In the genomic region with DNA sequence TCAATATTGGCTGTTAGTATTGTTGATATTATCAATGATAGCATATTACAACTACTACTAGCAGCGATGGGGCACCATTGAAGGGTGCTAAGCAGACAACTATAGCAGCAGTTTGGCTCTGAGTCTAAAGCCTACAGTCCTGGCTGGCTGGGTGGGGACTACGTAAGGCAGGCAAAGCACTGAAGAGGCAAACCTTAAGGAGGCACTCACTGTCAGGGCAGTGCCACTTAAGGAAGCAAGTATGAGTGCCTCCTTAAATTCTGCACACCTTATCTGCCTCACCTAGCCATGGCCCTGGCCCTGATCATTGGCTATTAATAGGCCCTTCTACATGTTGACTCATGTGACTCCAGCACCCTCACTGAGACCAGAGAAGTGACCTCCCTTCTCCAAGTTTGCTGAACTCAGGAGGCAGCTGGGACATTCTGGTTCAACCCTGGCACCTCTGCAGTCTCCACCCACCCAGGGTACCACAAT, we compare ENCODE assay signal across 17 cellular contexts. TPM values are rescaled to one million over a fixed set of nuclear protein-coding genes. Genes with fewer than 3 reads are reported as not detected.
DNase-seq lines count a peak whose midpoint lies in the region; ATAC-seq, FAIRE-seq and TF ChIP-seq lines count a peak whose summit lies in the region.
"Had no signal": no experiment of that assay in that cellular context is flagged by ENCODE, and none has a peak within 500 bp of the region (broad histone marks: within the 10 kb centered on the region; RNA-seq: fewer than 3 reads in every experiment).

No MANE protein-coding gene starts in this region.

- dilution Hi-C loops in keratinocyte (cut with MboI; ENCODE audit: extremely low pct_ligation_motif_present, low sequenced_read_pairs): no loop called here

- no peak overlapping the region for H3K9ac ChIP-seq in keratinocyte (ENCODE audit: control insufficient read depth, extremely low read depth, insufficient read depth, low read length)

- TF ChIP-seq POLR2A in body of pancreas (IDR thresholded peaks at IDR 0.05): peak in 1 of 3 donors; percentile 14

- H3K27ac ChIP-seq in body of pancreas: peak overlapping the region; percentile 51 to 62 (median 58)
- peak overlapping the region; percentile 99 for H3K27ac ChIP-seq in keratinocyte (ENCODE audit: control insufficient read depth, insufficient read depth, low read length)
- peak overlapping the region; percentile 47 to 85 for H3K27ac ChIP-seq in small intestine (ENCODE audit: low read depth in 1 of 2, low read length in 1 of 2)
- H3K27ac ChIP-seq: 22Rv1 had no signal

- H3K9me1 ChIP-seq in keratinocyte (ENCODE audit: control insufficient read depth, extremely low read depth, insufficient read depth, low read length): peaks cover 19% of the 10 kb centered on the region

- peak overlapping the region; percentile 80 for H3K4me2 ChIP-seq in keratinocyte (ENCODE audit: control insufficient read depth, extremely low read depth, insufficient read depth, low read depth, low read length)

- FAIRE-seq in keratinocyte (lab: Jason Lieb, UNC) (peak; percentile 90), small intestine (lab: Jason Lieb, UNC) (no peak)

- peak; percentile 99 for ATAC-seq in body of pancreas
- no peak for ATAC-seq in GM18511 (IDR thresholded peaks at IDR 0.05; ENCODE audit: unreplicated experiment)

- H3K4me1 ChIP-seq in body of pancreas: peaks cover 49% of the 10 kb centered on the region
- H3K4me1 ChIP-seq in keratinocyte (ENCODE audit: control insufficient read depth, extremely low read depth, insufficient read depth, low read length): peaks cover 90% of the 10 kb centered on the region
- H3K4me1 ChIP-seq in small intestine (ENCODE audit: control insufficient read depth in 2 of 2, insufficient read depth in 1 of 2, low read depth in 1 of 2, low read length in 1 of 2): peaks cover 24 to 25% of the 10 kb centered on the region in 2 donors

- peak in 1 of 7 experiments; percentile 1 for TF ChIP-seq CTCF in body of pancreas (IDR thresholded peaks at IDR 0.05)
- TF ChIP-seq CTCF in keratinocyte (optimal IDR thresholded peaks at IDR 0.05 in 1 of 3, IDR thresholded peaks at IDR 0.05 in 1 of 3, conservative IDR thresholded peaks at IDR 0.05 in 1 of 3; ENCODE audit: extremely low read depth in 1 of 3, insufficient read depth in 2 of 3, low read length in 3 of 3): no peak

- H3K79me2 ChIP-seq in keratinocyte (ENCODE audit: control insufficient read depth, insufficient read depth, low read length): peaks cover 76% of the 10 kb centered on the region

- H3K4me3 ChIP-seq in body of pancreas: no peak overlapping the region
- H3K4me3 ChIP-seq in keratinocyte (ENCODE audit: control insufficient read depth in 2 of 3, extremely low read depth in 1 of 3, insufficient read depth in 2 of 3, low read depth in 1 of 3, low read length in 3 of 3): no peak overlapping the region
- H3K4me3 ChIP-seq in small intestine (ENCODE audit: low read depth in 1 of 2, low read length in 2 of 2): no peak overlapping the region
- H3K4me3 ChIP-seq: thoracic aorta had no signal

- WGBS in body of pancreas, 2 donors: 34 to 49% methylated on average over 2 of the region's 2 CpGs
- 20 to 64% (median 25%) methylated on average over 2 of the region's 2 CpGs for WGBS in small intestine, 3 donors

- DNase-seq in DMS79 treated with DMSO at 0.1 percent for 48 hours (lab: John Stamatoyannopoulos, UW) (peak; percentile 0), DMS79 (lab: John Stamatoyannopoulos, UW) (no peak), body of pancreas (peak; percentile 77 to 92 (median 90)), keratinocyte (ENCODE audit: low read depth, low spot score) (no peak), small intestine (peak; percentile 96), cerebellar cortex (ENCODE audit: low spot score) (no peak), DMS114 treated with DMSO at 0.1 percent for 48 hours (lab: John Stamatoyannopoulos, UW; ENCODE audit: unreplicated experiment) (no peak)
- DNase-seq: activated gamma-delta T cell; EL; Kasumi-1; NCI-H1694 treated with DMSO at 0.1 percent for 48 hours; NCI-H524; stimulated activated CD4-positive, alpha-beta T cell treated with anti-CD3 and anti-CD28 coated beads, Interleukin-1b, Interleukin-23, amount 100 ng/mL, for 48 hours had no signal

- H3K36me3 ChIP-seq in body of pancreas (replicated peaks in 1 of 2; ENCODE audit: insufficient read depth in 1 of 2, low read depth in 2 of 2): no peaks in the 10 kb centered on the region
- H3K36me3 ChIP-seq in keratinocyte (ENCODE audit: control insufficient read depth in 2 of 2, extremely low read depth in 1 of 2, insufficient read depth in 2 of 2, low read length in 2 of 2): peaks cover 2 to 41% of the 10 kb centered on the region in 2 experiments
- no peaks in the 10 kb centered on the region for H3K36me3 ChIP-seq in small intestine (ENCODE audit: control insufficient read depth in 2 of 2, insufficient read depth in 2 of 2, low read length in 2 of 2)
- H3K36me3 ChIP-seq: thoracic aorta had no signal

- intact Hi-C loops in body of pancreas (cut with DNase I): no loop called here

- H3K27me3 ChIP-seq in body of pancreas (no peaks in the 10 kb centered on the region), keratinocyte (ENCODE audit: control insufficient read depth, extremely low read depth, insufficient read depth, low read length) (no peaks in the 10 kb centered on the region), small intestine (ENCODE audit: control insufficient read depth in 2 of 2, insufficient read depth in 2 of 2, low read length in 2 of 2) (no peaks in the 10 kb centered on the region)

- H4K20me1 ChIP-seq in keratinocyte (ENCODE audit: control insufficient read depth, extremely low read depth, insufficient read depth, low read length): peaks cover 29% of the 10 kb centered on the region

- H2AFZ ChIP-seq in keratinocyte (ENCODE audit: control insufficient read depth, low read length): no peak overlapping the region

- no peaks in the 10 kb centered on the region for H3K9me3 ChIP-seq in body of pancreas
- no peaks in the 10 kb centered on the region for H3K9me3 ChIP-seq in keratinocyte (ENCODE audit: control insufficient read depth, low read depth, low read length)
- H3K9me3 ChIP-seq in small intestine (ENCODE audit: control insufficient read depth, low read depth): no peaks in the 10 kb centered on the region
- H3K9me3 ChIP-seq: thoracic aorta had no signal

RNA-seq across cellular contexts. Expression of a gene that starts 20.6 kb away (rescaled TPM):
- 1 to 10 TPM; 6.2 to 6.3 TPM for total RNA-seq in body of pancreas
- polyA plus RNA-seq in keratinocyte (71.0 to 171 TPM (median 85.8 TPM) in 3 replicates), small intestine (10 to 100 TPM in 1 of 3 donors, 1 to 10 TPM in 2; 8.4 to 16.8 (median 8.5) TPM)
- 25.6 TPM for polyA plus RNA-seq in keratinocyte (2011; ENCODE audit: low read depth)
- polyA plus RNA-seq in keratinocyte (2011; cell fraction: cytosol; rRNA removed): 94.9 and 114 TPM in 2 replicates
- polyA plus RNA-seq in keratinocyte (2011; cell fraction: nucleus; rRNA removed): 289 and 310 TPM in 2 replicates
- 62.4 and 123 TPM in 2 replicates for polyA plus RNA-seq in keratinocyte (2012; ENCODE audit: low replicate concordance)
- 124 to 419 TPM (median 165 TPM) in 3 replicates for polyA minus RNA-seq in keratinocyte
- polyA minus RNA-seq in keratinocyte (2011; cell fraction: cytosol; rRNA and poly(A)+ RNA removed): 129 TPM
- 264 and 415 TPM in 2 replicates for polyA minus RNA-seq in keratinocyte (2011; cell fraction: nucleus; rRNA and poly(A)+ RNA removed)
- total RNA-seq: neural crest cell had no signal

Comparison
In these comparisons a context has a peak if more than half of its experiments do, and no peak if none do; other contexts are left out.
1. DNase-seq: peak in DMS79 treated with DMSO at 0.1 percent for 48 hours (single experiment), body of pancreas (4 of 4) and small intestine (single experiment); none in DMS79 (single experiment), keratinocyte (single experiment), cerebellar cortex (single experiment) and DMS114 treated with DMSO at 0.1 percent for 48 hours (single experiment).
2. Peak in every context shown above with its lines, with median percentiles within 50 percentile points of each other: H3K27ac ChIP-seq.